Comparison of ENCODE assay signal across 8 cellular contexts in genomic region chr1:109667452-109668122, GRCh38. TPM values are rescaled to one million over a fixed set of nuclear protein-coding genes. Genes with fewer than 3 reads are reported as not detected.
A peak's percentile ranks its signal among the peaks of the same experiment; 100 is the strongest.
DNase-seq lines count a peak whose midpoint lies in the region; ATAC-seq, FAIRE-seq and TF ChIP-seq lines count a peak whose summit lies in the region.

GSTM2 (plus strand) TSS chr1:109668057; CDS start chr1:109668116, 59 bp downstream.

- H4K20me1 ChIP-seq in H1 (replicated peaks in 1 of 2; ENCODE audit: control insufficient read depth in 1 of 2, insufficient read depth in 2 of 2, low read length in 2 of 2) = no peaks in the 10 kb centered on the region

- no peak within 1 kb of the TSS for H2BK20ac ChIP-seq in H1 (ENCODE audit: low read length)

- no peak within 1 kb of the TSS for H3K9ac ChIP-seq in H1 (replicated peaks in 1 of 4; ENCODE audit: extremely low read depth in 1 of 4, low read depth in 3 of 4, low read length in 3 of 4)

- peak; percentile 38 for FAIRE-seq in GM12892 (lab: Jason Lieb, UNC)
- no peak for FAIRE-seq in H1 (lab: Jason Lieb, UNC)

- H2BK120ac ChIP-seq in H1 (replicated peaks; ENCODE audit: low read depth, low read length) = no peak within 1 kb of the TSS

- H3K56ac ChIP-seq in H1 (replicated peaks; ENCODE audit: insufficient read length, low read depth, low read length) = no peak within 1 kb of the TSS

- CTCF ChIA-PET in H1 (lab: Charles Lee; ENCODE audit: partially characterized antibody) = interaction anchor here (0.8 to 1.6 kb wide), 4 partner anchors 18 to 37 kb away, joined by 3 to 7 read pairs (median 5); no protein-coding TSS in a partner anchor

- no peaks in the 10 kb centered on the region for H3K79me2 ChIP-seq in H1 (ENCODE audit: control insufficient read depth in 1 of 2, insufficient read depth in 2 of 2, low read length in 2 of 2)

- H3K36me3 ChIP-seq in H1 (ENCODE audit: control insufficient read depth in 2 of 4, insufficient read depth in 4 of 4, low read length in 3 of 4) (no peaks in the 10 kb centered on the region), mesodermal cell (ENCODE audit: control insufficient read depth, insufficient read depth, low read length) (no peaks in the 10 kb centered on the region)

- no peak; a peak in 1 of 4 replicates for TF ChIP-seq CTCF in H1 (IDR thresholded peaks at IDR 0.05; ENCODE audit: control extremely low read depth in 1 of 3, insufficient read depth in 1 of 3, low read depth in 1 of 3, low read length in 3 of 3)

- H3K4me1 ChIP-seq in H1 (replicated peaks in 1 of 4; ENCODE audit: control insufficient read depth in 3 of 4, insufficient read depth in 4 of 4, low read length in 3 of 4) (peaks cover 0 to 6% (median 5%) of the 10 kb centered on the region in 4 experiments; a peak in 5 of 7 replicates), mesodermal cell (ENCODE audit: control insufficient read depth, insufficient read depth, low read length, poor library complexity, severe bottlenecking) (no peaks in the 10 kb centered on the region)

- POLR2A ChIA-PET in H1 (lab: Charles Lee; ENCODE audit: partially characterized antibody) = interaction anchor here (0.6 to 1.9 kb wide), 3 partner anchors 12 to 42 kb away, joined by 3 to 4 read pairs (median 3); partner anchors contain the start of genes GSTM1 and GSTM4

- no peak within 1 kb of the TSS for H2BK5ac ChIP-seq in H1 (ENCODE audit: low read depth, low read length)

- ATAC-seq in HG02763 (IDR thresholded peaks at IDR 0.05; ENCODE audit: unreplicated experiment) = peak; percentile 92

- H4K8ac ChIP-seq in H1 (ENCODE audit: extremely low read depth, insufficient read depth, low read length) = no peak within 1 kb of the TSS

- DNase-seq in GM12892 (ENCODE audit: insufficient read length) (peak; percentile 72), NCI-H460 (ENCODE audit: extremely low read depth, low read depth) (peak; percentile 65), H1 (ENCODE audit: low read depth in 1 of 2, low spot score in 2 of 2) (peak; percentile 29 to 93), NCI-H2029 (lab: John Stamatoyannopoulos, UW) (no peak)
- peak; percentile 29 to 34 for DNase-seq in activated CD8-positive, alpha-beta memory T cell treated with anti-CD3 and anti-CD28 coated beads for 4 hours (ENCODE audit: low read depth in 2 of 2)
- DNase-seq in stimulated activated CD8-positive, alpha-beta memory T cell treated with anti-CD3 and anti-CD28 coated beads, Interleukin-12 subunit alpha, Interleukin-12 subunit beta, amount 100 ng/mL, for 24 hours (ENCODE audit: extremely low read depth) = peak; percentile 41

- H3K79me1 ChIP-seq in H1 (ENCODE audit: low read depth, low read length) = no peaks in the 10 kb centered on the region

- no peaks in the 10 kb centered on the region for H3K9me3 ChIP-seq in H1 (ENCODE audit: insufficient read depth in 2 of 2, low read depth in 1 of 2, low read length in 1 of 2)
- H3K9me3 ChIP-seq in mesodermal cell (ENCODE audit: control insufficient read depth, low read length) = no peaks in the 10 kb centered on the region

- TF ChIP-seq POLR2A in GM12892 (IDR thresholded peaks at IDR 0.05; ENCODE audit: low read depth, low read length) (no peak), H1 (IDR thresholded peaks at IDR 0.05; ENCODE audit: control extremely low read depth in 1 of 2, low read depth in 2 of 2, low read length in 2 of 2) (no peak)

- H4K91ac ChIP-seq in H1 (replicated peaks; ENCODE audit: insufficient read length, low read length) = no peak within 1 kb of the TSS

- H3K18ac ChIP-seq in H1 (ENCODE audit: extremely low read depth, low read length) = peak within 1 kb of the TSS; percentile 48

- peak within 1 kb of the TSS; percentile 90 for H2AFZ ChIP-seq in H1 (ENCODE audit: low read length)

- no peak within 1 kb of the TSS for H3K23ac ChIP-seq in H1 (ENCODE audit: insufficient read length)

- H2BK15ac ChIP-seq in H1 (ENCODE audit: low read length) = no peak within 1 kb of the TSS

- peak within 1 kb of the TSS; percentile 62 to 65 for H3K4me2 ChIP-seq in H1 (ENCODE audit: insufficient read depth in 1 of 2, low read depth in 2 of 2, low read length in 2 of 2)

- no peak within 1 kb of the TSS for H3K14ac ChIP-seq in H1 (ENCODE audit: insufficient read length)

- H3K4ac ChIP-seq in H1 (replicated peaks; ENCODE audit: insufficient read length, low read depth, low read length) = no peak within 1 kb of the TSS

- WGBS in H1 (ENCODE audit: extremely low coverage in 1 of 2, insufficient coverage in 1 of 2, insufficient read length in 1 of 2, insufficient replicate concordance in 2 of 2, low coverage in 1 of 2, low lambda C conversion rate in 2 of 2, missing lambda C conversion rate in 1 of 2), 2 experiments = 16% methylated on average over 22 of the region's 22 CpGs; no CpG with 5 or more reads in 1 of the 2 experiments
- WGBS in mesodermal cell (ENCODE audit: insufficient coverage in 2 of 2), 2 experiments = 0 to 13% methylated on average over 4 to 6 of the region's 22 CpGs

- H2AK5ac ChIP-seq in H1 (ENCODE audit: low read depth, low read length) = no peak within 1 kb of the TSS

- H3K4me3 ChIP-seq in H1 (ENCODE audit: extremely low read depth in 1 of 4, insufficient read depth in 2 of 4, low read depth in 3 of 4, low read length in 4 of 4) (peak within 1 kb of the TSS; percentile 34 to 59 (median 40); a peak in 7 of 8 replicates), mesodermal cell (ENCODE audit: extremely low read depth, insufficient read depth, low read length, poor library complexity, severe bottlenecking) (peak within 1 kb of the TSS; percentile 31)

- H3K27ac ChIP-seq in H1 (ENCODE audit: low read depth, low read length) (no peak within 1 kb of the TSS), mesodermal cell (ENCODE audit: low read depth, low read length, severe bottlenecking) (no peak within 1 kb of the TSS)

- TF ChIP-seq RAD21 in H1 (IDR thresholded peaks at IDR 0.05 in 1 of 2, conservative IDR thresholded peaks at IDR 0.05 in 1 of 2; ENCODE audit: low read depth in 2 of 2, low read length in 2 of 2) = no peak

- H2BK12ac ChIP-seq in H1 (ENCODE audit: low read depth, low read length) = no peak within 1 kb of the TSS

- peak within 1 kb of the TSS; percentile 48 for H4K5ac ChIP-seq in H1 (ENCODE audit: insufficient read length, low read depth, low read length)

- peaks cover 4% of the 10 kb centered on the region; the same call in 1 of the 2 replicates for H3K23me2 ChIP-seq in H1 (ENCODE audit: low read depth, low read length)

- H3K27me3 ChIP-seq in H1 (replicated peaks in 1 of 4; ENCODE audit: control insufficient read depth in 3 of 4, extremely low read depth in 1 of 4, insufficient read depth in 3 of 4, low read length in 3 of 4) = no peaks in the 10 kb centered on the region

- no peak for TF ChIP-seq EP300 in H1 (IDR thresholded peaks at IDR 0.05; ENCODE audit: borderline replicate concordance in 1 of 2, low read depth in 2 of 2, low read length in 2 of 2)

TF ChIP-seq in H1, 55 proteins besides CTCF, POLR2A, EP300 and RAD21:
- TF ChIP-seq SIX5 (IDR thresholded peaks at IDR 0.05; ENCODE audit: low read depth, low read length) (no peak), SIN3A (conservative IDR thresholded peaks at IDR 0.05 in 1 of 2, IDR thresholded peaks at IDR 0.05 in 1 of 2; ENCODE audit: low read depth in 1 of 2, low read length in 2 of 2) (peak in 1 of 2 experiments; percentile 22; a peak in 1 of 4 replicates), TAF1 (IDR thresholded peaks at IDR 0.05; ENCODE audit: low read depth, low read length) (0 out of 2 replicates have a peak, but pooled peaks have one; percentile 15), SP1 (IDR thresholded peaks at IDR 0.05; ENCODE audit: low read depth, low read length) (no peak), BRCA1 (IDR thresholded peaks at IDR 0.05; ENCODE audit: low read depth, low read length) (no peak)

RNA-seq across cellular contexts. Expression of gene GSTM2, which starts in this region (rescaled TPM):
- polyA plus RNA-seq in GM12892 (2012; ENCODE audit: missing spikeins) = 27.1 TPM
- total RNA-seq in NCI-H460 (2014; rRNA removed; shearing (Covaris generic)) = 9.8 and 11.8 TPM in 2 replicates
- 45.4 and 54.5 TPM in 2 replicates for polyA plus RNA-seq in NCI-H460 (2014; cell fraction: nucleus; rRNA removed)
- 9.6 and 12.2 TPM in 2 replicates for total RNA-seq in H1 (2021; fragmentation: NEBNext Ultra II Directional; extraction: Animal tissue kit (Norgen Biotek cat#: 25700))
- polyA plus RNA-seq in H1 (2011; rRNA removed) = 20.7 and 23.1 TPM in 2 replicates
- polyA plus RNA-seq in H1 (2011; cell fraction: cytosol; rRNA removed) = 19.4 TPM
- 52.6 TPM for polyA plus RNA-seq in H1 (2011; cell fraction: nucleus; rRNA removed)
- polyA plus RNA-seq in H1 (2012, experiment 1 of 2) = 15.0 to 24.0 TPM (median 21.6 TPM) in 4 replicates
- polyA plus RNA-seq in H1 (2012, experiment 2 of 2) = 20.0 TPM
- 14.5 TPM for polyA plus RNA-seq in H1 (2013, experiment 1 of 2)
- 14.1 TPM for polyA plus RNA-seq in H1 (2013, experiment 2 of 2)
- 9.3 and 11.2 TPM in 2 replicates for polyA minus RNA-seq in H1 (2011; rRNA and poly(A)+ RNA removed)
- polyA minus RNA-seq in H1 (2011; cell fraction: cytosol; rRNA and poly(A)+ RNA removed) = 3.3 TPM
- 14.2 TPM for polyA minus RNA-seq in H1 (2011; cell fraction: nucleus; rRNA and poly(A)+ RNA removed)
- polyA plus RNA-seq in mesodermal cell (2013, experiment 1 of 2) = 32.4 TPM
- 24.8 TPM for polyA plus RNA-seq in mesodermal cell (2013, experiment 2 of 2)
